Comparison of ENCODE assay signal across 8 cellular contexts in genomic region chr1:204975568-204976235, GRCh38.
DNase-seq lines count a peak whose midpoint lies in the region; ATAC-seq and TF ChIP-seq lines count a peak whose summit lies in the region.

No MANE protein-coding gene starts in this region.

- no peak overlapping the region for H3K4me3 Mint-ChIP-seq in natural killer cell treated with Interleukin-12 subunit alpha and Interleukin-12 subunit beta and Interleukin-15 and Interleukin-18, amount 100 ng/mL, for 72 hours

- peak; percentile 87 for TF ChIP-seq CTCF in BJ (IDR thresholded peaks at IDR 0.05; ENCODE audit: insufficient read depth, low read depth, low read length)
- peak; percentile 66 for TF ChIP-seq CTCF in thoracic aorta (IDR thresholded peaks at IDR 0.05)

- CTCF ChIA-PET in BJ (lab: Yijun Ruan, JAX), result interaction anchor here (0.7 to 4.4 kb wide), 21 partner anchors 8 to 280 kb away, joined by 3 to 53 read pairs (median 4); partner anchors contain the start of gene RBBP5

- no peaks in the 10 kb centered on the region for H3K36me3 Mint-ChIP-seq in natural killer cell treated with Interleukin-12 subunit alpha and Interleukin-12 subunit beta and Interleukin-15 and Interleukin-18, amount 100 ng/mL, for 72 hours

- H3K27ac Mint-ChIP-seq in natural killer cell treated with Interleukin-12 subunit alpha and Interleukin-12 subunit beta and Interleukin-15 and Interleukin-18, amount 100 ng/mL, for 72 hours, result no peak overlapping the region

- H3K4me1 Mint-ChIP-seq in natural killer cell treated with Interleukin-12 subunit alpha and Interleukin-12 subunit beta and Interleukin-15 and Interleukin-18, amount 100 ng/mL, for 72 hours (ENCODE audit: low read depth in 2 of 2), result no peaks in the 10 kb centered on the region

- H3K4me1 ChIP-seq in thoracic aorta (ENCODE audit: control insufficient read depth in 1 of 2, low read depth in 2 of 2), result no peaks in the 10 kb centered on the region

- H3K9me3 Mint-ChIP-seq in natural killer cell treated with Interleukin-12 subunit alpha and Interleukin-12 subunit beta and Interleukin-15 and Interleukin-18, amount 100 ng/mL, for 72 hours, result no peaks in the 10 kb centered on the region

- no peaks in the 10 kb centered on the region for H3K9me3 ChIP-seq in thoracic aorta

- H3K4me3 ChIP-seq in BJ (ENCODE audit: low read depth, low read length) (no peak overlapping the region), thoracic aorta (no peak overlapping the region)

- peaks cover 18 to 22% of the 10 kb centered on the region in 2 donors for H3K27me3 Mint-ChIP-seq in natural killer cell treated with Interleukin-12 subunit alpha and Interleukin-12 subunit beta and Interleukin-15 and Interleukin-18, amount 100 ng/mL, for 72 hours

- DNase-seq in BJ (ENCODE audit: low read depth) (no peak), GM19238 (ENCODE audit: insufficient read length, low spot score) (peak; percentile 71), NCI-H82 (lab: John Stamatoyannopoulos, UW) (peak; percentile 89), thoracic aorta (ENCODE audit: low spot score) (no peak)
- DNase-seq in activated CD8-positive, alpha-beta memory T cell treated with anti-CD3 and anti-CD28 coated beads, Interleukin-2, amount 50 U/mL, for 24 hours (ENCODE audit: extremely low read depth), result peak; percentile 14
- no peak for DNase-seq in natural killer cell treated with Interleukin-12 subunit alpha and Interleukin-12 subunit beta and Interleukin-15 and Interleukin-18, amount 100 ng/mL, for 72 hours (ENCODE audit: low spot score)

- no peaks in the 10 kb centered on the region for H3K27me3 ChIP-seq in BJ (ENCODE audit: control insufficient read depth, insufficient read depth, low read length)
- H3K27me3 ChIP-seq in thoracic aorta (replicated peaks; ENCODE audit: insufficient read depth), result no peaks in the 10 kb centered on the region

- H3K36me3 ChIP-seq in BJ (ENCODE audit: control insufficient read depth, insufficient read depth, low read length) (peaks cover 3% of the 10 kb centered on the region; the same call in 1 of the 2 replicates), thoracic aorta (no peaks in the 10 kb centered on the region)

- ATAC-seq in esophagus mucosa (peak; percentile 70), thoracic aorta (ENCODE audit: insufficient number of reproducible peaks, low FRiP score, low read depth) (no peak), GM19023 (IDR thresholded peaks at IDR 0.05; ENCODE audit: unreplicated experiment) (no peak)
- peak; percentile 57 to 59 for ATAC-seq in natural killer cell treated with Interleukin-12 subunit alpha and Interleukin-12 subunit beta and Interleukin-15 and Interleukin-18, amount 100 ng/mL, for 72 hours

- POLR2A ChIA-PET in BJ (lab: Charles Lee), result no interaction called here

- H3K27ac ChIP-seq in thoracic aorta, result no peak overlapping the region

Comparison
In these comparisons a context has a peak if more than half of its experiments do, and no peak if none do; other contexts are left out.
1. DNase-seq: peak in GM19238 (single experiment), NCI-H82 (single experiment) and activated CD8-positive, alpha-beta memory T cell treated with anti-CD3 and anti-CD28 coated beads, Interleukin-2, amount 50 U/mL, for 24 hours (single experiment); none in BJ (single experiment), natural killer cell treated with Interleukin-12 subunit alpha and Interleukin-12 subunit beta and Interleukin-15 and Interleukin-18, amount 100 ng/mL, for 72 hours (single experiment) and thoracic aorta (single experiment).
2. ATAC-seq: peak in esophagus mucosa (single experiment) and natural killer cell treated with Interleukin-12 subunit alpha and Interleukin-12 subunit beta and Interleukin-15 and Interleukin-18, amount 100 ng/mL, for 72 hours (2 of 2); none in thoracic aorta (single experiment) and GM19023 (single experiment).